In the genomic region with DNA sequence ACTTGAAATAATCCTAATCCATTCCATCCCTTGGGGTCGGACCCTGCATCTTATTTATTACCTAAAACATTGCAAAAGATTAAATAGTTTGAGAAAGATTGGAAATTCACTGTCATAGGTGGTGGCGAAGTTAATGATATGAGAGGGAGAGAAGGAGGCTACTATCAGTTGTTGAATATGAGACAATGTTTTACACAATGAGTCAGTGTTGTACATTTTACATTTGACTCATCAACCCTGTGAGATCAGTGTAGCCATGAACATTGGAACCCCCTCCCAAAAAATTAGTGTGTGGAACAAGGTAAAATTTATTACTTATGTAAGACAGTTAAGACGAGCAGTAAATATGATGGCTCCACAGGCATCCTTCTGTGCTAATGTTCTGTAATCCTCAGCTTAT, we compare ENCODE assay signal across 3 cellular contexts.
"Had no signal": no experiment of that assay in that cellular context is flagged by ENCODE, and none has a peak within 500 bp of the region (broad histone marks: within the 10 kb centered on the region; RNA-seq: fewer than 3 reads in every experiment).

No MANE protein-coding gene starts in this region.

- DNase-seq: GDM1, GF-D8 had no signal

- H3K4me3 ChIP-seq: GM12878 had no signal
